Comparison of ENCODE assay signal across 9 cellular contexts in genomic region chr17:27577124-27577761, GRCh38. TPM values are rescaled to one million over a fixed set of nuclear protein-coding genes. Genes with fewer than 3 reads are reported as not detected.
DNase-seq lines count a peak whose midpoint lies in the region; ATAC-seq and TF ChIP-seq lines count a peak whose summit lies in the region.
"Had no signal": no experiment of that assay in that cellular context is flagged by ENCODE, and none has a peak within 500 bp of the region (broad histone marks: within the 10 kb centered on the region; RNA-seq: fewer than 3 reads in every experiment).

No MANE protein-coding gene starts in this region.

- peak overlapping the region; percentile 38 for H3K9ac ChIP-seq in neuronal stem cell (ENCODE audit: low read depth, low read length, poor library complexity)

- no peak for TF ChIP-seq POLR2A in esophagus squamous epithelium (IDR thresholded peaks at IDR 0.05)

- no peak for ATAC-seq in GM18909 (IDR thresholded peaks at IDR 0.05; ENCODE audit: poor library complexity, unreplicated experiment)
- ATAC-seq in GM21723 (IDR thresholded peaks at IDR 0.05; ENCODE audit: unreplicated experiment): no peak
- no peak for ATAC-seq in HG03354 (IDR thresholded peaks at IDR 0.05; ENCODE audit: poor library complexity, severe bottlenecking, unreplicated experiment)

- no peak overlapping the region for H2BK5ac ChIP-seq in neuronal stem cell (ENCODE audit: low read length)

- intact Hi-C loops in esophagus squamous epithelium (cut with DNase I): loop anchor here (10.0 kb wide), 1 partner anchor 62 kb away; no protein-coding TSS in a partner anchor

- no peak overlapping the region for H3K4ac ChIP-seq in neuronal stem cell (ENCODE audit: low read length)

- TF ChIP-seq CTCF in BE2C (IDR thresholded peaks at IDR 0.05; ENCODE audit: low read depth, low read length) (no peak), esophagus squamous epithelium (IDR thresholded peaks at IDR 0.05) (no peak)

- H3K27ac ChIP-seq in SJCRH30 (peak overlapping the region; percentile 97), esophagus squamous epithelium (peak overlapping the region in 3 of 4 donors; percentile 42 to 56 (median 49)), neuronal stem cell (replicated peaks; ENCODE audit: low read length) (no peak overlapping the region)

- peak overlapping the region; percentile 67 for H3K18ac ChIP-seq in neuronal stem cell (ENCODE audit: low read length)

- H2BK15ac ChIP-seq in neuronal stem cell (ENCODE audit: low read length): peak overlapping the region; percentile 41

- peaks cover 3% of the 10 kb centered on the region for H3K79me1 ChIP-seq in neuronal stem cell (ENCODE audit: low read depth, low read length)

- 67 to 70% methylated on average over 5 to 11 of the region's 20 CpGs for WGBS in esophagus squamous epithelium, 2 donors
- WGBS in neuronal stem cell (ENCODE audit: extremely low coverage in 2 of 2, insufficient read length in 2 of 2, insufficient replicate concordance in 1 of 2), 2 donors: no CpG with 5 or more reads among the region's 20 CpGs

- H2BK120ac ChIP-seq in neuronal stem cell (ENCODE audit: low read depth, low read length): peak overlapping the region; percentile 68

- no peak overlapping the region for H2AFZ ChIP-seq in neuronal stem cell (ENCODE audit: low read length)

- peak overlapping the region; percentile 42 for H2BK12ac ChIP-seq in neuronal stem cell (ENCODE audit: low read length)

- no peaks in the 10 kb centered on the region for H3K27me3 ChIP-seq in BE2C
- H3K27me3 ChIP-seq in SJCRH30: no peaks in the 10 kb centered on the region
- no peaks in the 10 kb centered on the region for H3K27me3 ChIP-seq in esophagus squamous epithelium
- no peaks in the 10 kb centered on the region for H3K27me3 ChIP-seq in neuronal stem cell (ENCODE audit: control insufficient read depth in 3 of 3, insufficient read depth in 3 of 3, low read depth in 1 of 3, low read length in 3 of 3)

- peak overlapping the region; percentile 22 for H4K91ac ChIP-seq in neuronal stem cell (ENCODE audit: low read depth, low read length, poor library complexity)

- no peaks in the 10 kb centered on the region for H3K36me3 ChIP-seq in BE2C
- H3K36me3 ChIP-seq in SJCRH30: peaks cover 7% of the 10 kb centered on the region; the same call in 1 of the 2 replicates
- peaks cover 0 to 39% (median 0%) of the 10 kb centered on the region in 3 donors for H3K36me3 ChIP-seq in esophagus squamous epithelium
- H3K36me3 ChIP-seq in neuronal stem cell (replicated peaks in 1 of 2; ENCODE audit: control insufficient read depth in 2 of 2, insufficient read depth in 2 of 2, low read length in 2 of 2): no peaks in the 10 kb centered on the region

- H3K4me3 ChIP-seq in BE2C (ENCODE audit: low read depth, low read length) (no peak overlapping the region), SJCRH30 (peak overlapping the region; percentile 49), esophagus squamous epithelium (no peak overlapping the region), neuronal stem cell (ENCODE audit: low read length in 2 of 2) (peak overlapping the region in 1 of 2 donors; percentile 40)

- no peak overlapping the region for H3K4me2 ChIP-seq in neuronal stem cell (ENCODE audit: insufficient read depth, low read length, poor library complexity, severe bottlenecking)

- H3K14ac ChIP-seq in neuronal stem cell (ENCODE audit: low read length): peak overlapping the region; percentile 40

- H4K8ac ChIP-seq in neuronal stem cell (ENCODE audit: low read depth, low read length): no peak overlapping the region

- peaks cover 20% of the 10 kb centered on the region for H3K4me1 ChIP-seq in BE2C
- H3K4me1 ChIP-seq in SJCRH30: peaks cover 41% of the 10 kb centered on the region
- peaks cover 0 to 21% (median 3%) of the 10 kb centered on the region in 3 donors for H3K4me1 ChIP-seq in esophagus squamous epithelium
- H3K4me1 ChIP-seq in neuronal stem cell (ENCODE audit: control insufficient read depth in 2 of 2, insufficient read depth in 1 of 2, low read depth in 1 of 2, low read length in 2 of 2): peaks cover 10 to 13% of the 10 kb centered on the region in 2 donors

- DNase-seq in BE2C (peak; percentile 67), SJCRH30 (peak; percentile 98), esophagus squamous epithelium (lab: John Stamatoyannopoulos, UW) (no peak), neuronal stem cell (ENCODE audit: low spot score) (no peak), 8988T (no peak)
- DNase-seq: central memory CD4-positive, alpha-beta T cell had no signal

- peak overlapping the region; percentile 65 for H2AK5ac ChIP-seq in neuronal stem cell (ENCODE audit: low read depth, low read length)

- no peaks in the 10 kb centered on the region for H3K9me3 ChIP-seq in BE2C
- H3K9me3 ChIP-seq in SJCRH30 (replicated peaks): no peaks in the 10 kb centered on the region
- no peaks in the 10 kb centered on the region for H3K9me3 ChIP-seq in esophagus squamous epithelium
- no peaks in the 10 kb centered on the region for H3K9me3 ChIP-seq in neuronal stem cell (replicated peaks in 1 of 2; ENCODE audit: control insufficient read depth in 2 of 2, insufficient read depth in 1 of 2, low read depth in 1 of 2, low read length in 2 of 2)

- H3K23ac ChIP-seq in neuronal stem cell (ENCODE audit: low read depth, low read length, poor library complexity): peak overlapping the region; percentile 35

RNA-seq across cellular contexts. Expression of gene LGALS9, which starts 53.7 kb away (rescaled TPM):
- 0.66 TPM for polyA plus RNA-seq in BE2C (2012; ENCODE audit: insufficient read depth, insufficient read length, low read depth)
- total RNA-seq in SJCRH30 (2014; rRNA removed; shearing (Covaris generic)): 0.05 and 0.22 TPM in 2 replicates
- total RNA-seq in esophagus squamous epithelium: 10 to 100 TPM; 20.2 to 76.1 (median 23.9) TPM
- 1.3 TPM for polyA plus RNA-seq in neuronal stem cell (2013, experiment 1 of 2)
- polyA plus RNA-seq in neuronal stem cell (2013, experiment 2 of 2): 1.8 TPM

Comparison
In these comparisons a context has a peak if more than half of its experiments do, and no peak if none do; other contexts are left out.
1. DNase-seq: peak in BE2C (single experiment) and SJCRH30 (2 of 2); none in esophagus squamous epithelium (single experiment), neuronal stem cell (single experiment) and 8988T (single experiment).
2. RNA of gene LGALS9, which starts 53.7 kb away (total RNA-seq): 20.2 to 76.1 TPM in esophagus squamous epithelium; 0.05 to 0.22 TPM in SJCRH30; every median in the first group is over 10 times any median in the second.